In genomic region chr9:72949918-72950325, GRCh38 we compare ENCODE assay signal across 2 cellular contexts.
TF ChIP-seq lines count a peak whose summit lies in the region.

No MANE protein-coding gene starts in this region.

TF ChIP-seq in GM23338, 12 proteins besides CTCF, POLR2A, EP300 and RAD21 (continued from another document):
- TF ChIP-seq ZNF331 (CRISPR knock-in tag; IDR thresholded peaks at IDR 0.05; ENCODE audit: low read depth) = no peak
- TF ChIP-seq REST (IDR thresholded peaks at IDR 0.05; ENCODE audit: unreplicated experiment) = no peak
- TF ChIP-seq STAT1 (IDR thresholded peaks at IDR 0.05; ENCODE audit: unreplicated experiment) = no peak
- TF ChIP-seq POLR2AphosphoS5 (IDR thresholded peaks at IDR 0.05; ENCODE audit: low read depth) = no peak
- no peak for TF ChIP-seq EZH2phosphoT487 (IDR thresholded peaks at IDR 0.05; ENCODE audit: unreplicated experiment)
- TF ChIP-seq NANOG (IDR thresholded peaks at IDR 0.05; ENCODE audit: borderline replicate concordance) = no peak
- TF ChIP-seq EZH2 (IDR thresholded peaks at IDR 0.05; ENCODE audit: low read depth, unreplicated experiment) = no peak
- TF ChIP-seq ETS1 (IDR thresholded peaks at IDR 0.05) = no peak
- no peak for TF ChIP-seq CREB1 (CRISPR knock-in tag; IDR thresholded peaks at IDR 0.05; ENCODE audit: low read depth)
- no peak for TF ChIP-seq ZNF462 (CRISPR knock-in tag; IDR thresholded peaks at IDR 0.05)
- TF ChIP-seq ZNF114 (CRISPR knock-in tag; IDR thresholded peaks at IDR 0.05) = no peak

TF ChIP-seq in K562, 482 proteins besides CTCF, POLR2A, EP300 and RAD21 (continued from another document):
- TF ChIP-seq CTBP1 (IDR thresholded peaks at IDR 0.05; ENCODE audit: borderline replicate concordance) (no peak), ZNF512 (tag; IDR thresholded peaks at IDR 0.05) (no peak), MAFG (tag; conservative IDR thresholded peaks at IDR 0.05) (0 out of 2 replicates have a peak, but pooled peaks have one; percentile 24), IRF9 (tag; IDR thresholded peaks at IDR 0.05) (no peak), CEBPG (CRISPR knock-in tag; IDR thresholded peaks at IDR 0.05) (no peak), CEBPG (tag; conservative IDR thresholded peaks at IDR 0.05 in 1 of 2, IDR thresholded peaks at IDR 0.05 in 1 of 2) (peak in 1 of 2 experiments; percentile 62; a peak in 2 of 4 replicates), PHF20 (IDR thresholded peaks at IDR 0.05; ENCODE audit: partially characterized antibody) (no peak), ZNF785 (CRISPR knock-in tag; IDR thresholded peaks at IDR 0.05) (no peak), POLR2AphosphoS2 (IDR thresholded peaks at IDR 0.05; ENCODE audit: low read length) (no peak), CEBPB (tag; IDR thresholded peaks at IDR 0.05) (peak; percentile 59), ZNF12 (CRISPR knock-in tag; IDR thresholded peaks at IDR 0.05) (no peak), ZNF830 (CRISPR knock-in tag; IDR thresholded peaks at IDR 0.05) (no peak), PATZ1 (CRISPR knock-in tag; IDR thresholded peaks at IDR 0.05; ENCODE audit: borderline replicate concordance) (no peak), JUND (IDR thresholded peaks at IDR 0.05; ENCODE audit: borderline replicate concordance, low read depth, low read length) (no peak), JUND (tag; IDR thresholded peaks at IDR 0.05; ENCODE audit: borderline replicate concordance, low read depth, low read length) (no peak), C11orf30 (IDR thresholded peaks at IDR 0.05; ENCODE audit: low read depth) (peak; percentile 12; the same call in 1 of the 2 replicates), UBTF (IDR thresholded peaks at IDR 0.05; ENCODE audit: borderline replicate concordance in 1 of 2, low read depth in 2 of 2, low read length in 2 of 2) (no peak), TEAD4 (IDR thresholded peaks at IDR 0.05; ENCODE audit: low read length) (no peak), TEAD4 (CRISPR knock-in tag; IDR thresholded peaks at IDR 0.05; ENCODE audit: borderline replicate concordance) (no peak), CREB1 (IDR thresholded peaks at IDR 0.05) (no peak), CREB1 (CRISPR knock-in tag; IDR thresholded peaks at IDR 0.05) (no peak), CLOCK (CRISPR knock-in tag; IDR thresholded peaks at IDR 0.05; ENCODE audit: borderline replicate concordance) (no peak), KLF16 (IDR thresholded peaks at IDR 0.05) (no peak), CHCHD3 (CRISPR knock-in tag; IDR thresholded peaks at IDR 0.05) (no peak), HMG20A (CRISPR knock-in tag; conservative IDR thresholded peaks at IDR 0.05) (no peak), ZNF311 (CRISPR knock-in tag; IDR thresholded peaks at IDR 0.05) (no peak), PKNOX1 (IDR thresholded peaks at IDR 0.05) (no peak; the same call in 1 of the 2 replicates), ATF3 (IDR thresholded peaks at IDR 0.05) (peak; percentile 46; the same call in 1 of the 2 replicates), ATF3 (CRISPR knock-in tag; conservative IDR thresholded peaks at IDR 0.05) (no peak), MLX (CRISPR knock-in tag; conservative IDR thresholded peaks at IDR 0.05) (no peak), MXD1 (CRISPR knock-in tag; IDR thresholded peaks at IDR 0.05; ENCODE audit: borderline replicate concordance, poor library complexity, severe bottlenecking) (no peak), MLLT1 (IDR thresholded peaks at IDR 0.05) (peak; percentile 11 to 58; a peak in 2 of 4 replicates), SFPQ (IDR thresholded peaks at IDR 0.05; ENCODE audit: low read depth, low read length) (no peak), ZNF717 (CRISPR knock-in tag; IDR thresholded peaks at IDR 0.05) (no peak), DLX4 (CRISPR knock-in tag; IDR thresholded peaks at IDR 0.05) (no peak), RBBP5 (IDR thresholded peaks at IDR 0.05; ENCODE audit: borderline replicate concordance, insufficient read depth, low read length, poor library complexity, severe bottlenecking) (no peak), ADNP (tag; IDR thresholded peaks at IDR 0.05) (0 out of 2 replicates have a peak, but pooled peaks have one; percentile 21), TRIM28 (IDR thresholded peaks at IDR 0.05) (no peak), CHD4 (IDR thresholded peaks at IDR 0.05; ENCODE audit: insufficient read depth, insufficient replicate concordance, low read depth, low read length, poor library complexity, severe bottlenecking) (no peak), NFE2 (IDR thresholded peaks at IDR 0.05; ENCODE audit: low read depth) (peak; percentile 55), ZFX (CRISPR knock-in tag; IDR thresholded peaks at IDR 0.05) (no peak), ZNF121 (CRISPR knock-in tag; conservative IDR thresholded peaks at IDR 0.05) (no peak)
